In genomic region chr17:74245818-74246204, GRCh38 we compare ENCODE assay signal across 1 cellular context.
TF ChIP-seq lines count a peak whose summit lies in the region.

No MANE protein-coding gene starts in this region.

TF ChIP-seq in H1, 55 proteins besides CTCF, POLR2A, EP300 and RAD21:
- TF ChIP-seq SIN3A (conservative IDR thresholded peaks at IDR 0.05 in 1 of 2, IDR thresholded peaks at IDR 0.05 in 1 of 2; ENCODE audit: low read depth in 1 of 2, low read length in 2 of 2), result no peak
- TF ChIP-seq SRF (IDR thresholded peaks at IDR 0.05; ENCODE audit: low read depth, low read length), result no peak
- no peak for TF ChIP-seq RFX5 (IDR thresholded peaks at IDR 0.05; ENCODE audit: borderline replicate concordance, low read depth, low read length)
- no peak for TF ChIP-seq POU5F1 (IDR thresholded peaks at IDR 0.05; ENCODE audit: low read depth, low read length)
- TF ChIP-seq, protein P1, sequence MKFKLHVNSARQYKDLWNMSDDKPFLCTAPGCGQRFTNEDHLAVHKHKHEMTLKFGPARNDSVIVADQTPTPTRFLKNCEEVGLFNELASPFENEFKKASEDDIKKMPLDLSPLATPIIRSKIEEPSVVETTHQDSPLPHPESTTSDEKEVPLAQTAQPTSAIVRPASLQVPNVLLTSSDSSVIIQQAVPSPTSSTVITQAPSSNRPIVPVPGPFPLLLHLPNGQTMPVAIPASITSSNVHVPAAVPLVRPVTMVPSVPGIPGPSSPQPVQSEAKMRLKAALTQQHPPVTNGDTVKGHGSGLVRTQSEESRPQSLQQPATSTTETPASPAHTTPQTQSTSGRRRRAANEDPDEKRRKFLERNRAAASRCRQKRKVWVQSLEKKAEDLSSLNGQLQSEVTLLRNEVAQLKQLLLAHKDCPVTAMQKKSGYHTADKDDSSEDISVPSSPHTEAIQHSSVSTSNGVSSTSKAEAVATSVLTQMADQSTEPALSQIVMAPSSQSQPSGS (IDR thresholded peaks at IDR 0.05; ENCODE audit: low read length), result no peak
- TF ChIP-seq TAF1 (IDR thresholded peaks at IDR 0.05; ENCODE audit: low read depth, low read length), result no peak
- TF ChIP-seq, protein P2, sequence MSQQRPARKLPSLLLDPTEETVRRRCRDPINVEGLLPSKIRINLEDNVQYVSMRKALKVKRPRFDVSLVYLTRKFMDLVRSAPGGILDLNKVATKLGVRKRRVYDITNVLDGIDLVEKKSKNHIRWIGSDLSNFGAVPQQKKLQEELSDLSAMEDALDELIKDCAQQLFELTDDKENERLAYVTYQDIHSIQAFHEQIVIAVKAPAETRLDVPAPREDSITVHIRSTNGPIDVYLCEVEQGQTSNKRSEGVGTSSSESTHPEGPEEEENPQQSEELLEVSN (IDR thresholded peaks at IDR 0.05), result 0 out of 2 replicates have a peak, but pooled peaks have one; percentile 0
TF ChIP-seq in H1: peak in this region for 1.
